ENCODE assay signal across 23 cellular contexts in the genomic region with DNA sequence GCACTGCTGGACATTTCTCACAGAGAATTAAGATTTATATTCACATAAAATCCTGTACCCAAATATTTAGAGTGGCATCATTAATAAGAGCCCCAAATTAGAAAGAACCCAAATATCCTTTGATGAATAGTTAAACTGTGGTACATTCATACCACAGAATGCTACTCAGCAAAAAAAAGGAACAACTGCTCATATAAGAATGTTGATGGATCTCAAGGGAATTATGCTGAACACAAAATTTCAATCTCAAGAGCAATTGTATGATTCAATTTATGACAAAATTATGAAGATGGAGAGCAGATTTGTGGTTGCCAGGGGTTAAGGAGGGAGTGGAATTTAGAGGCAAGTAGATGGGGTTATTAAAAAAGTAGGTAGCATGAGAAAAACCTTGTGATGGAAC.
"Had no signal": no experiment of that assay in that cellular context is flagged by ENCODE, and none has a peak within 500 bp of the region (broad histone marks: within the 10 kb centered on the region; RNA-seq: fewer than 3 reads in every experiment).

No MANE protein-coding gene starts in this region.

- ATAC-seq: activated T-cell treated with anti-CD3 and anti-CD28 coated beads, Interleukin-2, amount 50 U/mL, for 4 hours; activated T-helper 17 cell treated with anti-CD3 and anti-CD28 coated beads, Interleukin-2, amount 50 U/mL, for 72 hours; heart right ventricle; naive thymus-derived CD8-positive, alpha-beta T cell had no signal

- H3K27ac Mint-ChIP-seq: activated CD4-positive, alpha-beta memory T cell treated with anti-CD3 and anti-CD28 coated beads for 36 hours; activated CD4-positive, alpha-beta T cell treated with anti-CD3 and anti-CD28 coated beads, Interleukin-2, amount 10 ng/mL, durations not matched to agents 24 days and 14 days; activated T-helper 17 cell treated with anti-CD3 and anti-CD28 coated beads, Interleukin-2, amount 50 U/mL, for 72 hours; naive thymus-derived CD8-positive, alpha-beta T cell; neural progenitor cell; T-helper 1 cell treated with Interleukin-12 subunit alpha and Interleukin-12 subunit beta and Interleukin-4 antibody, amounts not matched to agents 30 μg/mL and 1 μg/mL, for 36 hours had no signal

- H3K27me3 Mint-ChIP-seq: activated CD4-positive, alpha-beta memory T cell treated with anti-CD3 and anti-CD28 coated beads for 36 hours; activated T-helper 17 cell treated with anti-CD3 and anti-CD28 coated beads, Interleukin-2, amount 50 U/mL, for 72 hours had no signal

- DNase-seq: activated CD4-positive, alpha-beta memory T cell treated with anti-CD3 and anti-CD28 coated beads for 36 hours; activated CD4-positive, alpha-beta T cell treated with anti-CD3 and anti-CD28 coated beads, Interleukin-2, amount 10 ng/mL, durations not matched to agents 24 days and 14 days; activated CD4-positive, CD25-positive, alpha-beta regulatory T cell treated with anti-CD3 and anti-CD28 coated beads, Interleukin-2, amount 50 U/mL, for 72 hours; activated gamma-delta T cell treated with Interleukin-2 at 50 U/mL for 16 hours; activated naive CD4-positive, alpha-beta T cell treated with anti-CD3 and anti-CD28 coated beads, Interleukin-2, amount 50 U/mL, for 16 hours; activated T-cell treated with anti-CD3 and anti-CD28 coated beads, Interleukin-2, amount 50 U/mL, for 4 hours; amygdala; colonic mucosa; effector CD8-positive, alpha-beta T cell; esophagus squamous epithelium; heart right ventricle; naive thymus-derived CD8-positive, alpha-beta T cell; occipital lobe; stimulated activated CD4-positive, alpha-beta T cell treated with anti-CD3 and anti-CD28 coated beads, Interleukin-2, amount 100 ng/mL, for 48 hours; stimulated activated naive CD4-positive, alpha-beta T cell treated with Interleukin-2 at 50 U/mL for 16 hours; T1000; testis; transverse colon had no signal

- H3K4me3 Mint-ChIP-seq: activated CD4-positive, alpha-beta memory T cell treated with anti-CD3 and anti-CD28 coated beads for 36 hours; activated CD4-positive, alpha-beta T cell treated with anti-CD3 and anti-CD28 coated beads, Interleukin-2, amount 10 ng/mL, durations not matched to agents 24 days and 14 days; activated T-cell treated with anti-CD3 and anti-CD28 coated beads, Interleukin-2, amount 50 U/mL, for 4 hours; activated T-helper 17 cell treated with anti-CD3 and anti-CD28 coated beads, Interleukin-2, amount 50 U/mL, for 72 hours; mesothelial cell of epicardium; naive thymus-derived CD8-positive, alpha-beta T cell; neural progenitor cell; T-helper 1 cell treated with Interleukin-12 subunit alpha and Interleukin-12 subunit beta and Interleukin-4 antibody, amounts not matched to agents 30 μg/mL and 1 μg/mL, for 36 hours had no signal

- H3K9me3 Mint-ChIP-seq: activated CD4-positive, alpha-beta memory T cell treated with anti-CD3 and anti-CD28 coated beads for 36 hours; activated T-cell treated with anti-CD3 and anti-CD28 coated beads, Interleukin-2, amount 50 U/mL, for 4 hours; activated T-helper 17 cell treated with anti-CD3 and anti-CD28 coated beads, Interleukin-2, amount 50 U/mL, for 72 hours; mesothelial cell of epicardium; naive thymus-derived CD8-positive, alpha-beta T cell; neural progenitor cell; T-helper 1 cell treated with Interleukin-12 subunit alpha and Interleukin-12 subunit beta and Interleukin-4 antibody, amounts not matched to agents 30 μg/mL and 1 μg/mL, for 36 hours had no signal

- H3K4me3 ChIP-seq: colonic mucosa, esophagus squamous epithelium, heart right ventricle, neural progenitor cell, right atrium auricular region, testis, transverse colon had no signal

- H3K36me3 Mint-ChIP-seq: activated CD4-positive, alpha-beta memory T cell treated with anti-CD3 and anti-CD28 coated beads for 36 hours; mesothelial cell of epicardium; naive thymus-derived CD8-positive, alpha-beta T cell; neural progenitor cell had no signal
